Comparison of ENCODE assay signal across 8 cellular contexts in the genomic region with DNA sequence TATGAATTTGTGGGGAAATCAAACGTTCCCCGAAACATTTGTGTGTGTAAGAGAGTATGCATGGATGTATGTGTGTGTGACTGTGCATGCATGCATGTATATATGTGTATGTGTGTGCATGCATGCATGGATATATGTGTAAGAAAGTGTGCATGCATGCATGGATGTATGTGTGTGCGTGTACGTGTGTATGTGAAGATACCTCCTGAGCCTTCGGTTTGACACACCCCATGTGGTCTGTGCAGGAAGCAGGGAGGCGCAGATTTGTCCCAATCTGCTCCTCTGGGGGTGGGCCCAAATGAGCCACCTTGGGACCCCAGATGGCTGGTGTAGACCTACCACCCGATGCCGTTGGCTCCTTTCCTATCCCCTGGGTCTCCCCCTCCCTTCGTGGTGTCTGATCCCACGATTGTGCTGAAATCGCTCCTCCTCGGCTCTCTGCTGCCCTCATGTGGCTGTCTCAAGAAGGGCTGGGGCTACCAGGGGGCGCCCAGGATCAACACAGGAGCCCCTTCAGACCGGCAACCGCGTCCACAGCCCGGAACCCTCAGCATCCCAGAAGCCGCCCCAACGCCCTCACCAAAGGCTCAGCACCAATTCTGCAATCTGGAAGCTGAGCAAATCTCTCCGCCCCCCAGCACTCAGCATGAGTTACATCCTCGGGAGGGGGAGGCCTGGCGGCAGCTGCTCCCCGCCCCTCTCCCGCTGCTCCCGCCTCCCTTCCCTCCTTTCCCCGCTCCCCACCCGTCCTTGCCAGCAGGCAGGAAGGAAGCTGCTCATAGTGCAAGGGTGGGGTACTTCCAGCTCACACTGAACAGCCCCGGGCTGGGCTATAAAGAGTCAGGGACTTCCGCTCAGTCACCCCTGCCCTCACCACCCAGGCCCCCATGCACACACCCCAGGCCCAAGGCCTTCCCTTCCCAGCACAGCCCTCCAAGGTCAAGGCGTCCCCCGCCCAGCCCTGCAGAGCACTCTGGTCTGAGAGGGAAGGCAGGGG. TPM values are rescaled to one million over a fixed set of nuclear protein-coding genes. Genes with fewer than 3 reads are reported as not detected.
DNase-seq lines count a peak whose midpoint lies in the region; ATAC-seq and TF ChIP-seq lines count a peak whose summit lies in the region.

No MANE protein-coding gene starts in this region.

- H3K36me3 ChIP-seq in Panc1 (ENCODE audit: control insufficient read depth, insufficient read depth, low read length) (no peaks in the 10 kb centered on the region), gastroesophageal sphincter (no peaks in the 10 kb centered on the region)

- no peak overlapping the region for H3K27ac Mint-ChIP-seq in osteocyte (ENCODE audit: unreplicated experiment)

- TF ChIP-seq CTCF in Panc1 (IDR thresholded peaks at IDR 0.05): peak; percentile 90
- peak in 3 of 4 experiments; percentile 76 to 97 (median 81) for TF ChIP-seq CTCF in gastroesophageal sphincter (IDR thresholded peaks at IDR 0.05)
- peak; percentile 90 for TF ChIP-seq CTCF in osteocyte (IDR thresholded peaks at IDR 0.05)

- H3K27ac ChIP-seq in Panc1 (ENCODE audit: low read length) (no peak overlapping the region), gastroesophageal sphincter (peak overlapping the region in 3 of 4 donors; percentile 53 to 62 (median 61))

- H3K4me1 ChIP-seq in Panc1 (ENCODE audit: control insufficient read depth, insufficient read depth, low read length): no peaks in the 10 kb centered on the region
- peaks cover 0 to 28% (median 7%) of the 10 kb centered on the region in 3 donors for H3K4me1 ChIP-seq in gastroesophageal sphincter

- in situ Hi-C loops in Panc1 (cut with HindIII; ENCODE audit: low pct_unique_long_range_greater_than_20kb, low sequenced_read_pairs): no loop called here

- peaks cover 12% of the 10 kb centered on the region for H3K4me1 Mint-ChIP-seq in osteocyte (ENCODE audit: unreplicated experiment)

- TF ChIP-seq EP300 in gastroesophageal sphincter (IDR thresholded peaks at IDR 0.05): no peak

- H3K4me3 ChIP-seq in Panc1 (ENCODE audit: low read depth in 2 of 2, low read length in 2 of 2) (no peak overlapping the region), gastroesophageal sphincter (no peak overlapping the region)

- DNase-seq in CD1c-positive myeloid dendritic cell (ENCODE audit: extremely low spot score) (peak; percentile 56), HuH-7 (ENCODE audit: low spot score) (peak; percentile 94), Panc1 (ENCODE audit: low read depth, low spot score) (no peak), osteocyte (ENCODE audit: extremely low spot score, unreplicated experiment) (no peak)
- peak; percentile 53 for DNase-seq in activated gamma-delta T cell treated with anti-CD3 and anti-CD28 coated beads, Interleukin-2, amount 50 U/mL, for 16 hours (ENCODE audit: low read depth)

- BruUV-seq in Panc1 (replicated peaks; lab: Mats Ljungman, UMichigan): no TSS peak

- no peaks in the 10 kb centered on the region for H3K36me3 Mint-ChIP-seq in osteocyte (ENCODE audit: unreplicated experiment)

- CTCF ChIA-PET in Panc1 (lab: Charles Lee): interaction anchor here (0.6 to 1.0 kb wide), 4 partner anchors 22 to 580 kb away, joined by 3 to 9 read pairs (median 6); no protein-coding TSS in a partner anchor

- 0 to 31% methylated on average over 1 to 10 of the region's 31 CpGs for WGBS in gastroesophageal sphincter (ENCODE audit: low coverage in 1 of 2), 2 donors

- peak; percentile 58 for ATAC-seq in Panc1
- peak; percentile 72 for ATAC-seq in gastroesophageal sphincter
- ATAC-seq in GM18517 (IDR thresholded peaks at IDR 0.05; ENCODE audit: unreplicated experiment): no peak
- ATAC-seq in GM18519 (IDR thresholded peaks at IDR 0.05; ENCODE audit: low FRiP score, unreplicated experiment): no peak

- TF ChIP-seq POLR2A in gastroesophageal sphincter (IDR thresholded peaks at IDR 0.05): no peak

- peaks cover 5% of the 10 kb centered on the region for H3K27me3 Mint-ChIP-seq in osteocyte (ENCODE audit: unreplicated experiment)

- POLR2A ChIA-PET in Panc1 (lab: Charles Lee): no interaction called here

- H3K9me3 ChIP-seq in Panc1 (ENCODE audit: control insufficient read depth, insufficient read depth, low read depth, low read length) (peaks cover 10% of the 10 kb centered on the region), gastroesophageal sphincter (peaks cover 0 to 15% (median 0%) of the 10 kb centered on the region in 3 donors)

- H3K4me3 Mint-ChIP-seq in osteocyte (ENCODE audit: unreplicated experiment): peak overlapping the region; percentile 22

- H3K27me3 ChIP-seq in Panc1 (ENCODE audit: control insufficient read depth, insufficient read depth, low read length) (no peaks in the 10 kb centered on the region), gastroesophageal sphincter (peaks cover 7% of the 10 kb centered on the region)

- H3K9me3 Mint-ChIP-seq in osteocyte (ENCODE audit: unreplicated experiment): peaks cover 8% of the 10 kb centered on the region

- intact Hi-C loops in Panc1 (cut with micrococcal nuclease; ENCODE audit: unreplicated experiment): loop anchor here (2.0 to 5.0 kb wide), 2 partner anchors 90 to 211 kb away; no protein-coding TSS in a partner anchor

RNA-seq across cellular contexts. Expression of a gene that starts 2.3 kb away (rescaled TPM):
- total RNA-seq in Panc1 (2021; ENCODE audit: unreplicated experiment) (3.1 TPM), gastroesophageal sphincter (10 to 100 TPM in 2 of 4 donors, 1 to 10 TPM in 2; 6.8 to 29.4 (median 13.5) TPM), osteocyte (0.73 TPM in 1 of 2 replicates, not detected in the other)
- polyA plus RNA-seq in Panc1 (2012; ENCODE audit: insufficient read length): 7.4 TPM

RNA-seq across cellular contexts. Expression of a gene that starts 10.4 kb away (rescaled TPM):
- total RNA-seq in Panc1 (2021; ENCODE audit: unreplicated experiment): 1.8 TPM
- polyA plus RNA-seq in Panc1 (2012; ENCODE audit: insufficient read length): 3.1 TPM
- 10 to 100 TPM; 26.6 to 63.8 (median 36.3) TPM for total RNA-seq in gastroesophageal sphincter
- total RNA-seq in osteocyte: not detected in 2 replicates

RNA-seq across cellular contexts. Expression of a gene that starts 35.8 kb away (rescaled TPM):
- total RNA-seq in Panc1 (2021; ENCODE audit: unreplicated experiment): 0.98 TPM
- polyA plus RNA-seq in Panc1 (2012; ENCODE audit: insufficient read length): 1.6 TPM
- under 1 TPM in 2 of 4 donors, not detected in 2; 0.15 to 0.31 TPM for total RNA-seq in gastroesophageal sphincter
- total RNA-seq in osteocyte: 0.11 and 0.39 TPM in 2 replicates

RNA-seq across cellular contexts. Expression of a gene that starts 39.7 kb away (rescaled TPM):
- 49.8 TPM for total RNA-seq in Panc1 (2021; ENCODE audit: unreplicated experiment)
- 52.3 TPM for polyA plus RNA-seq in Panc1 (2012; ENCODE audit: insufficient read length)
- total RNA-seq in gastroesophageal sphincter: 10 to 100 TPM; 13.2 to 33.0 (median 18.8) TPM
- 38.1 and 39.7 TPM in 2 replicates for total RNA-seq in osteocyte

RNA-seq across cellular contexts. Expression of a gene that starts 59.8 kb away (rescaled TPM):
- 1.3 TPM for total RNA-seq in Panc1 (2021; ENCODE audit: unreplicated experiment)
- polyA plus RNA-seq in Panc1 (2012; ENCODE audit: insufficient read length): 1.7 TPM
- total RNA-seq in gastroesophageal sphincter: 1 to 10 TPM in 3 of 4 donors, not detected in 1; 1.7 to 3.1 (median 2.1) TPM
- total RNA-seq in osteocyte: 3.6 and 5.8 TPM in 2 replicates

Comparison
In these comparisons a context has a peak if more than half of its experiments do, and no peak if none do; other contexts are left out.
1. DNase-seq: peak in CD1c-positive myeloid dendritic cell (single experiment), HuH-7 (single experiment) and activated gamma-delta T cell treated with anti-CD3 and anti-CD28 coated beads, Interleukin-2, amount 50 U/mL, for 16 hours (single experiment); none in Panc1 (single experiment) and osteocyte (single experiment).
2. ATAC-seq: peak in Panc1 (single experiment) and gastroesophageal sphincter (single experiment); none in GM18517 (single experiment) and GM18519 (single experiment).
3. Peak in every context shown above with its lines, with median percentiles within 50 percentile points of each other: CTCF ChIP-seq.